Comparison of ENCODE assay signal across 1 cellular context in the genomic region with DNA sequence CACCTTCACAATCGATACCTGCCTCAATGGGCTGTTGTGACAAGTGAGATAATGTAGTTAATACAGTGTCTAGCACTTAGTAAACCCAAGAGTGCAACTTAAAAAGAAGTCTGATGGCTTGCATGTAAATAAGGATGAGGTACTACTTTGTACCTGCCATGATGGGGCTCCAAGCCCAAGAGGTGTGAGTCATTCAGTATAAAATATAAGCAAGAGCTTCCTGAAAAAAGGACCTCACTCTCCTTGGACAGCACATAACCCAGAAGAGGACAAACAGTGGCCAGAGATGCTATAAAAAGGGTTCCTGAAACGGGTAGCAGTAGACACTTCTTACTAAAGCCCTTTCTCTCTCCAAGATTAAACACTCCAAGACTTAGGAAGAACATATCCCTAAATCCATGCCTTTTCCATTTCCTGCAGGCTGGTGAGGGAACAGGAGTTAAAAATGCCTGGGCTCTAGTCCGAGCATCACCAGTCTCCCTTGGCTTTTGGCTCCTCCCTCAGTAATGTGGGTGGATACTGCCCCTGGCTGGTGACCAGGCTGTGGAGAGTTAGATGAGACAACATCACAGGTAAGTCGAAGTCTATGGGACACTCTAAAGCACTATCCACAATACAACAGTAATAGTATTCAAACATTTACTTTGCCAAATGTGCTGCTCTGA.
TF ChIP-seq lines count a peak whose summit lies in the region.

No MANE protein-coding gene starts in this region.

TF ChIP-seq in endothelial cell of umbilical vein, 7 proteins besides CTCF, POLR2A, EP300 and RAD21:
- TF ChIP-seq FOS (IDR thresholded peaks at IDR 0.05; ENCODE audit: borderline replicate concordance, insufficient read depth, low read length), result peak; percentile 36
- no peak for TF ChIP-seq JUN (IDR thresholded peaks at IDR 0.05; ENCODE audit: borderline replicate concordance, insufficient read depth, insufficient read length, low read depth)
